Comparison of ENCODE assay signal across 13 cellular contexts in the genomic region with DNA sequence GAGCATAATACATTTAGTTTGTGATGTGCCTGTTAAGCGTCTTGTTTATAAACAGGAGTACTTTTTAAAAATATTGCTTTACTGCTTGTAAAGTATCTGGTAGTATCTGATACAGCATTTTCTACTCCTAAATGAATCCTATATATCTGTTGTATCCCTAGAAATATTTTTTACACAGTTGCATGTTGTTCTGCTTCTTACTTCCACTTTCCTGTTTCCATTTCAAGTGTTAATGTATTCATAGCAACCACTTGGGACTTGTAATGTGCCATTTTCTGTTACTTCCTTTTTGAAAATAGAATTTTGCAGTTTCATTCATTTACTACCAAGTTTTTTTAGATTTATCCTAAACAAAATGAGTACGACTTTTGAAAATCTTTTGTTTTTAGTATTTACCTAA. TPM values are rescaled to one million over a fixed set of nuclear protein-coding genes. Genes with fewer than 3 reads are reported as not detected.
DNase-seq lines count a peak whose midpoint lies in the region; ATAC-seq, FAIRE-seq and TF ChIP-seq lines count a peak whose summit lies in the region.
"Had no signal": no experiment of that assay in that cellular context is flagged by ENCODE, and none has a peak within 500 bp of the region (broad histone marks: within the 10 kb centered on the region; RNA-seq: fewer than 3 reads in every experiment).

No MANE protein-coding gene starts in this region.

- H3K27me3 ChIP-seq in SU-DHL-6 (ENCODE audit: low read length) (no peaks in the 10 kb centered on the region), foreskin keratinocyte (no peaks in the 10 kb centered on the region)
- no peaks in the 10 kb centered on the region for H3K27me3 ChIP-seq in effector memory CD4-positive, alpha-beta T cell (replicated peaks; ENCODE audit: control insufficient read depth, insufficient read depth, low read length, poor library complexity, severe bottlenecking)

- no peak overlapping the region for H3K9ac ChIP-seq in SU-DHL-6 (ENCODE audit: low read length)

- H3K4me3 ChIP-seq in SU-DHL-6 (ENCODE audit: insufficient read depth, low read length, poor library complexity, severe bottlenecking), result no peak overlapping the region
- H3K4me3 ChIP-seq in effector memory CD4-positive, alpha-beta T cell (ENCODE audit: insufficient read depth, low read depth, low read length, poor library complexity, severe bottlenecking), result no peak overlapping the region
- H3K4me3 ChIP-seq: thoracic aorta had no signal

- H4K20me1 ChIP-seq in SU-DHL-6 (ENCODE audit: low read depth, low read length), result peaks cover 16% of the 10 kb centered on the region; the same call in 1 of the 2 replicates

- peaks cover 23% of the 10 kb centered on the region; the same call in 1 of the 2 replicates for H3F3A ChIP-seq in SU-DHL-6 (ENCODE audit: insufficient read depth)

- TF ChIP-seq POLR2A in GM12892 (IDR thresholded peaks at IDR 0.05; ENCODE audit: low read depth, low read length), result no peak

- no peaks in the 10 kb centered on the region for H3K9me2 ChIP-seq in SU-DHL-6 (replicated peaks; ENCODE audit: insufficient read depth, low read length)

- no peak for DNase-seq in GM12892 (ENCODE audit: insufficient read length)
- no peak for DNase-seq in foreskin keratinocyte
- DNase-seq in effector memory CD4-positive, alpha-beta T cell, result no peak
- DNase-seq: H9; NCI-H1092; Right ventricle myocardium superior; stimulated activated CD4-positive, alpha-beta T cell treated with anti-CD3 and anti-CD28 coated beads, Interleukin-15, amount 100 ng/mL, for 24 hours had no signal

- peak; percentile 76 for FAIRE-seq in GM12892 (lab: Jason Lieb, UNC)

- peaks cover 32% of the 10 kb centered on the region for H3K79me2 ChIP-seq in SU-DHL-6 (ENCODE audit: insufficient read depth, low read length)

- H3K27ac ChIP-seq in SU-DHL-6 (ENCODE audit: low read depth, low read length) (peak overlapping the region; percentile 40), foreskin keratinocyte (no peak overlapping the region)
- no peak overlapping the region for H3K27ac ChIP-seq in effector memory CD4-positive, alpha-beta T cell (ENCODE audit: insufficient read depth, low read length, poor library complexity, severe bottlenecking)
- H3K27ac ChIP-seq: thoracic aorta had no signal

- H3K9me3 ChIP-seq in SU-DHL-6 (ENCODE audit: insufficient read depth, low read length), result no peaks in the 10 kb centered on the region
- H3K9me3 ChIP-seq in effector memory CD4-positive, alpha-beta T cell (ENCODE audit: control insufficient read depth, low read length), result no peaks in the 10 kb centered on the region
- H3K9me3 ChIP-seq: thoracic aorta had no signal

- H3K4me2 ChIP-seq in SU-DHL-6 (ENCODE audit: low read depth, low read length, poor library complexity, severe bottlenecking), result peak overlapping the region; percentile 21

- peak; percentile 89 for ATAC-seq in GM21390 (IDR thresholded peaks at IDR 0.05; ENCODE audit: unreplicated experiment)
- ATAC-seq in HG03342 (IDR thresholded peaks at IDR 0.05; ENCODE audit: unreplicated experiment), result peak; percentile 93
- no peak for ATAC-seq in foreskin keratinocyte
- ATAC-seq in GM19328 (IDR thresholded peaks at IDR 0.05; ENCODE audit: unreplicated experiment), result no peak
- ATAC-seq in GM21737 (IDR thresholded peaks at IDR 0.05; ENCODE audit: unreplicated experiment), result no peak

- H2AFZ ChIP-seq in SU-DHL-6 (ENCODE audit: low read depth, low read length, severe bottlenecking), result no peak overlapping the region

- no peak for TF ChIP-seq CTCF in SU-DHL-6 (IDR thresholded peaks at IDR 0.05; ENCODE audit: insufficient read depth, low read length, poor library complexity, severe bottlenecking)
- TF ChIP-seq CTCF in foreskin keratinocyte (conservative IDR thresholded peaks at IDR 0.05), result no peak

- no peaks in the 10 kb centered on the region for H3K4me1 ChIP-seq in foreskin keratinocyte
- no peaks in the 10 kb centered on the region for H3K4me1 ChIP-seq in effector memory CD4-positive, alpha-beta T cell (ENCODE audit: control insufficient read depth, insufficient read depth, low read length, poor library complexity, severe bottlenecking)

- H3K36me3 ChIP-seq in SU-DHL-6 (ENCODE audit: low read length), result peaks cover 69% of the 10 kb centered on the region
- H3K36me3 ChIP-seq in effector memory CD4-positive, alpha-beta T cell (ENCODE audit: control insufficient read depth, insufficient read depth, low read length), result peaks cover 55% of the 10 kb centered on the region

RNA-seq across cellular contexts. Expression of a gene that starts 24.9 kb away (rescaled TPM):
- 17.3 TPM for polyA plus RNA-seq in GM12892 (2012; ENCODE audit: missing spikeins)
- 17.1 and 18.3 TPM in 2 replicates for total RNA-seq in foreskin keratinocyte
- 3.1 and 3.5 TPM in 2 replicates for polyA plus RNA-seq in foreskin keratinocyte

Comparison
In these comparisons a context has a peak if more than half of its experiments do, and no peak if none do; other contexts are left out.
1. ATAC-seq: peak in GM21390 (single experiment) and HG03342 (single experiment); none in foreskin keratinocyte (single experiment), GM19328 (single experiment) and GM21737 (single experiment).